10 cellular contexts compared by ENCODE assay signal in the genomic region with DNA sequence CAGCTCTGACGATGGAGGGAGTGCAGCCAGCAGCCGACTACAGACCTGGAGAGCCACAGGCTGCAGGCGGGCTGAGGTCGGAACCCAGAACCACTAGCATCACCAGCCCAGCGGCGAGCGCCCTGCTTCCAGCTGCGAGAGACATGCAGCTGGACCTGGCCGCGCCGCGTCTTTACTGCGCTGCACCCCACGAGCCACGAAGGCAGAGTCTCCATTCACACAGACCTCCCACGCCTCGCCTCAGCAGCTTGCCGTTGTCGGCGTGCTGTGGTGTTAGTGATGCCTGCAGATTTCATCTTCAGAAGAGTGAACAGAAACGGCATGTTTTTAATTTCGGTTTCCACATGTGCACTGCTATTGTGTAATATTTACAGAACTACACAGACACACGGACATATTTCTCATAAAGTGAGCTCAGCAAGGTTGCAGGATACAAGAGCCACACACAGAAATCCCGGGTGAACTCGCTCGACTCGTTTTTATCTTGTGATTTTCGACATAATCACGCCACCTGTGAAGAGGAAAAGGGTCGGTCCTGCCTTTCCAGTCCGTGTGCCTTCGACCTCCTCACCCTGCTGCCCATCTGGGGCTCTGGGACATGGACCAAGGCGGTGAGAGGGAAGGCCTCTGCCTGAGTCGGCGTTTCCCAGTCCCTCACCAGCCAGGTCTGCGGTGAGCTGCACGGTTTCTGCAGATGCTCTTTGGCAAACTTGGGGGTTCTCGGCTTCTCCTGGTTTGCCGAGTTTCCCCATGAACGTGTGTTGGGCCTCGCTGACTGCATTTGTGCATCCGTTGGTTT.
DNase-seq lines count a peak whose midpoint lies in the region; ATAC-seq and TF ChIP-seq lines count a peak whose summit lies in the region.
"Had no signal": no experiment of that assay in that cellular context is flagged by ENCODE, and none has a peak within 500 bp of the region (broad histone marks: within the 10 kb centered on the region; RNA-seq: fewer than 3 reads in every experiment).

No MANE protein-coding gene starts in this region.

- H3K27ac Mint-ChIP-seq in CD8-positive, alpha-beta T cell: peak overlapping the region; percentile 74
- H3K27ac Mint-ChIP-seq in activated B cell treated with CpG ODN at 0.5 μM for 24 hours: no peak overlapping the region
- peak overlapping the region; percentile 44 for H3K27ac Mint-ChIP-seq in central memory CD8-positive, alpha-beta T cell (ENCODE audit: low read depth)
- H3K27ac Mint-ChIP-seq: endodermal cell had no signal

- intact Hi-C loops in CD8-positive, alpha-beta T cell (cut with DNase I, micrococcal nuclease): loop anchor here (5.0 to 10.0 kb wide), 3 partner anchors 35 to 433 kb away; partner anchors contain the start of gene EIF3B (in 1 of the 2)
- intact Hi-C loops in activated B cell treated with CpG ODN at 0.5 μM for 24 hours (cut with micrococcal nuclease): loop anchor here (5.0 kb wide), 3 partner anchors 95 to 425 kb away; no protein-coding TSS in a partner anchor

- peaks cover 99% of the 10 kb centered on the region for H3K4me1 ChIP-seq in CD8-positive, alpha-beta T cell (ENCODE audit: insufficient read depth, low read length)
- H3K4me1 ChIP-seq: HAP-1 had no signal

- H3K9me3 ChIP-seq in CD8-positive, alpha-beta T cell (ENCODE audit: low read length): no peaks in the 10 kb centered on the region
- H3K9me3 ChIP-seq: HAP-1 had no signal

- TF ChIP-seq CTCF in CD8-positive, alpha-beta T cell (IDR thresholded peaks at IDR 0.05): no peak
- TF ChIP-seq CTCF in activated B cell treated with CpG ODN at 0.5 μM for 24 hours (IDR thresholded peaks at IDR 0.05) (no peak), coronary artery (IDR thresholded peaks at IDR 0.05) (no peak)

- peaks cover 80% of the 10 kb centered on the region for H3K4me1 Mint-ChIP-seq in CD8-positive, alpha-beta T cell (ENCODE audit: low read depth)
- peaks cover 55% of the 10 kb centered on the region for H3K4me1 Mint-ChIP-seq in activated B cell treated with CpG ODN at 0.5 μM for 24 hours
- peaks cover 75% of the 10 kb centered on the region for H3K4me1 Mint-ChIP-seq in central memory CD8-positive, alpha-beta T cell
- H3K4me1 Mint-ChIP-seq: endodermal cell had no signal

- H3K36me3 Mint-ChIP-seq in CD8-positive, alpha-beta T cell: peaks cover 32% of the 10 kb centered on the region
- peaks cover 26% of the 10 kb centered on the region for H3K36me3 Mint-ChIP-seq in activated B cell treated with CpG ODN at 0.5 μM for 24 hours (ENCODE audit: low read depth)
- peaks cover 24% of the 10 kb centered on the region for H3K36me3 Mint-ChIP-seq in central memory CD8-positive, alpha-beta T cell (ENCODE audit: insufficient read depth)

- H3K4me3 Mint-ChIP-seq in CD8-positive, alpha-beta T cell: peak overlapping the region; percentile 75
- peak overlapping the region; percentile 2 for H3K4me3 Mint-ChIP-seq in activated B cell treated with CpG ODN at 0.5 μM for 24 hours
- peak overlapping the region; percentile 56 for H3K4me3 Mint-ChIP-seq in central memory CD8-positive, alpha-beta T cell
- H3K4me3 Mint-ChIP-seq: endodermal cell had no signal

- CTCF ChIA-PET in CD8-positive, alpha-beta T cell (lab: Charles Lee): interaction anchor here (0.7 to 1.4 kb wide), 2 partner anchors 37 to 177 kb away, joined by 3 read pairs; no protein-coding TSS in a partner anchor
- CTCF ChIA-PET in activated B cell treated with CpG ODN at 0.5 μM for 24 hours (lab: Charles Lee): interaction anchor here (0.8 to 1.0 kb wide), 4 partner anchors 17 to 177 kb away, joined by 3 read pairs; no protein-coding TSS in a partner anchor

- POLR2A ChIA-PET in CD8-positive, alpha-beta T cell (lab: Charles Lee): interaction anchor here (2.4 kb wide), 1 partner anchor 18 kb away, joined by 16 read pairs; no protein-coding TSS in a partner anchor
- POLR2A ChIA-PET in activated B cell treated with CpG ODN at 0.5 μM for 24 hours (lab: Charles Lee): interaction anchor here (1.6 kb wide), 1 partner anchor 18 kb away, joined by 4 read pairs; no protein-coding TSS in a partner anchor

- peak overlapping the region; percentile 25 for H3K4me3 ChIP-seq in CD8-positive, alpha-beta T cell (ENCODE audit: low read depth, low read length)
- H3K4me3 ChIP-seq in coronary artery: no peak overlapping the region
- H3K4me3 ChIP-seq: HAP-1 had no signal

- no peak overlapping the region for H3K27ac ChIP-seq in CD8-positive, alpha-beta T cell (ENCODE audit: low read depth, low read length)
- no peak overlapping the region for H3K27ac ChIP-seq in coronary artery

- ATAC-seq in CD8-positive, alpha-beta T cell: peak; percentile 22
- no peak for ATAC-seq in activated B cell treated with CpG ODN at 0.5 μM for 24 hours (ENCODE audit: low read depth)
- ATAC-seq in central memory CD8-positive, alpha-beta T cell (replicated peaks; ENCODE audit: extremely low read depth, poor library complexity, severe bottlenecking): no peak
- ATAC-seq in HG03135 (IDR thresholded peaks at IDR 0.05; ENCODE audit: unreplicated experiment): no peak

- no peaks in the 10 kb centered on the region for H3K27me3 Mint-ChIP-seq in CD8-positive, alpha-beta T cell (ENCODE audit: low read depth)
- no peaks in the 10 kb centered on the region for H3K27me3 Mint-ChIP-seq in activated B cell treated with CpG ODN at 0.5 μM for 24 hours
- H3K27me3 Mint-ChIP-seq in central memory CD8-positive, alpha-beta T cell: no peaks in the 10 kb centered on the region

- H3K36me3 ChIP-seq in CD8-positive, alpha-beta T cell (ENCODE audit: insufficient read depth, low read length): no peaks in the 10 kb centered on the region
- H3K36me3 ChIP-seq: HAP-1 had no signal

- no peaks in the 10 kb centered on the region for H3K27me3 ChIP-seq in CD8-positive, alpha-beta T cell (ENCODE audit: insufficient read depth, low read length)

- no peaks in the 10 kb centered on the region for H3K9me3 Mint-ChIP-seq in CD8-positive, alpha-beta T cell
- H3K9me3 Mint-ChIP-seq in activated B cell treated with CpG ODN at 0.5 μM for 24 hours: no peaks in the 10 kb centered on the region
- no peaks in the 10 kb centered on the region for H3K9me3 Mint-ChIP-seq in central memory CD8-positive, alpha-beta T cell
- H3K9me3 Mint-ChIP-seq: endodermal cell had no signal

- DNase-seq in CD8-positive, alpha-beta T cell: peak in 2 of 7 experiments; percentile 29 to 60
- DNase-seq in activated B cell treated with CpG ODN at 0.5 μM for 24 hours (no peak), NCI-H187 treated with DMSO at 0.1 percent for 48 hours (lab: John Stamatoyannopoulos, UW) (no peak), foreskin melanocyte (no peak), coronary artery (ENCODE audit: low spot score) (no peak)
- DNase-seq in central memory CD8-positive, alpha-beta T cell (ENCODE audit: low spot score in 2 of 2): no peak
- DNase-seq in stimulated activated CD4-positive, alpha-beta T cell treated with anti-CD3 and anti-CD28 coated beads, Interleukin-4, amount 100 ng/mL, for 4 hours: peak; percentile 63 to 76
- DNase-seq: endodermal cell had no signal

Comparison
In these comparisons a context has a peak if more than half of its experiments do, and no peak if none do; other contexts are left out.
1. DNase-seq: peak in stimulated activated CD4-positive, alpha-beta T cell treated with anti-CD3 and anti-CD28 coated beads, Interleukin-4, amount 100 ng/mL, for 4 hours (2 of 2); none in activated B cell treated with CpG ODN at 0.5 μM for 24 hours (single experiment), central memory CD8-positive, alpha-beta T cell (0 of 2), NCI-H187 treated with DMSO at 0.1 percent for 48 hours (single experiment), foreskin melanocyte (single experiment) and coronary artery (single experiment).
2. H3K4me3 Mint-ChIP-seq: peak in every context shown above with its lines; median percentile 75 in CD8-positive, alpha-beta T cell; 56 in central memory CD8-positive, alpha-beta T cell; 2 in activated B cell treated with CpG ODN at 0.5 μM for 24 hours.